Comparison of ENCODE assay signal across 12 cellular contexts in genomic region chr5:371811-372555, GRCh38. TPM values are rescaled to one million over a fixed set of nuclear protein-coding genes. Genes with fewer than 3 reads are reported as not detected.
DNase-seq lines count a peak whose midpoint lies in the region; ATAC-seq and TF ChIP-seq lines count a peak whose summit lies in the region.
"Had no signal": no experiment of that assay in that cellular context is flagged by ENCODE, and none has a peak within 500 bp of the region (broad histone marks: within the 10 kb centered on the region; RNA-seq: fewer than 3 reads in every experiment).

No MANE protein-coding gene starts in this region.

- no peak for DNase-seq in activated T-cell treated with anti-CD3 and anti-CD28 coated beads, Interleukin-2, amount 50 U/mL, for 72 hours
- DNase-seq in activated T-cell treated with anti-CD3 and anti-CD28 coated beads, Interleukin-2, amount 50 U/mL, for 4 hours, result no peak
- DNase-seq in MV-4-11 (lab: John Stamatoyannopoulos, UW) (peak; percentile 59), brain microvascular endothelial cell (no peak), NCI-H1417 (lab: John Stamatoyannopoulos, UW) (no peak)
- peak; percentile 23 for DNase-seq in stimulated activated naive CD8-positive, alpha-beta T cell treated with anti-CD3 and anti-CD28 coated beads, Interleukin-15, Interleukin-2, amounts not matched to agents 100 U/mL and 50 U/mL, for 24 hours
- DNase-seq: activated T-cell treated with anti-CD3 and anti-CD28 coated beads, Interleukin-2, amount 50 U/mL, for 1 hour; Calu3; trophoblast cell had no signal

- peaks cover 5 to 17% of the 10 kb centered on the region in 2 donors for H3K36me3 Mint-ChIP-seq in activated T-cell treated with anti-CD3 and anti-CD28 coated beads, Interleukin-2, amount 50 U/mL, for 72 hours (ENCODE audit: insufficient read depth in 2 of 2)
- no peaks in the 10 kb centered on the region for H3K36me3 Mint-ChIP-seq in activated T-cell treated with anti-CD3 and anti-CD28 coated beads, Interleukin-2, amount 50 U/mL, for 4 hours (ENCODE audit: insufficient read depth)

- peak overlapping the region; percentile 11 for H3K27ac ChIP-seq in brain microvascular endothelial cell
- H3K27ac ChIP-seq: epithelial cell of prostate had no signal

- peaks cover 84% of the 10 kb centered on the region for H3K4me1 Mint-ChIP-seq in activated T-cell treated with anti-CD3 and anti-CD28 coated beads, Interleukin-2, amount 50 U/mL, for 72 hours (ENCODE audit: low read depth)
- peaks cover 39% of the 10 kb centered on the region for H3K4me1 Mint-ChIP-seq in activated T-cell treated with anti-CD3 and anti-CD28 coated beads, Interleukin-2, amount 50 U/mL, for 4 hours (ENCODE audit: low read depth)

- H3K27me3 ChIP-seq in brain microvascular endothelial cell (replicated peaks), result no peaks in the 10 kb centered on the region

- no peaks in the 10 kb centered on the region for H3K9me3 Mint-ChIP-seq in activated T-cell treated with anti-CD3 and anti-CD28 coated beads, Interleukin-2, amount 50 U/mL, for 72 hours
- H3K9me3 Mint-ChIP-seq in activated T-cell treated with anti-CD3 and anti-CD28 coated beads, Interleukin-2, amount 50 U/mL, for 4 hours, result no peaks in the 10 kb centered on the region

- peak overlapping the region; percentile 83 for H3K27ac Mint-ChIP-seq in activated T-cell treated with anti-CD3 and anti-CD28 coated beads, Interleukin-2, amount 50 U/mL, for 72 hours

- H3K27me3 Mint-ChIP-seq in activated T-cell treated with anti-CD3 and anti-CD28 coated beads, Interleukin-2, amount 50 U/mL, for 72 hours (ENCODE audit: low read depth), result no peaks in the 10 kb centered on the region
- peaks cover 10% of the 10 kb centered on the region for H3K27me3 Mint-ChIP-seq in activated T-cell treated with anti-CD3 and anti-CD28 coated beads, Interleukin-2, amount 50 U/mL, for 4 hours (ENCODE audit: low read depth)

- TF ChIP-seq CTCF in brain microvascular endothelial cell (IDR thresholded peaks at IDR 0.05; ENCODE audit: low read depth, low read length, missing control alignments), result no peak

- ATAC-seq in activated T-cell treated with anti-CD3 and anti-CD28 coated beads, Interleukin-2, amount 50 U/mL, for 72 hours (replicated peaks in 1 of 2), result no peak
- no peak for ATAC-seq in activated T-cell treated with anti-CD3 and anti-CD28 coated beads, Interleukin-2, amount 50 U/mL, for 4 hours
- ATAC-seq in stimulated activated naive CD8-positive, alpha-beta T cell treated with anti-CD3 and anti-CD28 coated beads, Interleukin-15, Interleukin-2, amounts not matched to agents 100 U/mL and 50 U/mL, for 24 hours, result peak; percentile 4
- no peak for ATAC-seq in GM18858 (IDR thresholded peaks at IDR 0.05; ENCODE audit: unreplicated experiment)
- ATAC-seq in GM18907 (IDR thresholded peaks at IDR 0.05; ENCODE audit: unreplicated experiment), result no peak

- no peaks in the 10 kb centered on the region for H3K36me3 ChIP-seq in brain microvascular endothelial cell (replicated peaks)

- H3K4me3 Mint-ChIP-seq in activated T-cell treated with anti-CD3 and anti-CD28 coated beads, Interleukin-2, amount 50 U/mL, for 72 hours, result peak overlapping the region; percentile 21 to 75
- no peak overlapping the region for H3K4me3 Mint-ChIP-seq in activated T-cell treated with anti-CD3 and anti-CD28 coated beads, Interleukin-2, amount 50 U/mL, for 4 hours

- in situ Hi-C loops in brain microvascular endothelial cell (cut with HindIII; ENCODE audit: low pct_ligation_motif_present, low sequenced_read_pairs), result no loop called here

- H3K4me3 ChIP-seq in brain microvascular endothelial cell (ENCODE audit: low read depth, low read length), result no peak overlapping the region

RNA-seq across cellular contexts. Expression of gene AHRR, which starts 50.5 kb away (rescaled TPM):
- total RNA-seq in activated T-cell treated with anti-CD3 and anti-CD28 coated beads, Interleukin-2, amount 50 U/mL, for 72 hours, result 10 to 100 TPM; 56.0 to 82.2 TPM
- total RNA-seq in activated T-cell treated with anti-CD3 and anti-CD28 coated beads, Interleukin-2, amount 50 U/mL, for 4 hours, result 10 to 100 TPM; 17.2 to 22.8 (median 22.2) TPM

Comparison
In these comparisons a context has a peak if more than half of its experiments do, and no peak if none do; other contexts are left out.
1. DNase-seq: peak in MV-4-11 (single experiment) and stimulated activated naive CD8-positive, alpha-beta T cell treated with anti-CD3 and anti-CD28 coated beads, Interleukin-15, Interleukin-2, amounts not matched to agents 100 U/mL and 50 U/mL, for 24 hours (single experiment); none in activated T-cell treated with anti-CD3 and anti-CD28 coated beads, Interleukin-2, amount 50 U/mL, for 72 hours (0 of 2), activated T-cell treated with anti-CD3 and anti-CD28 coated beads, Interleukin-2, amount 50 U/mL, for 4 hours (single experiment), brain microvascular endothelial cell (single experiment) and NCI-H1417 (0 of 3).